13 cellular contexts compared by ENCODE assay signal in genomic region chr6:36897629-36898028, GRCh38. TPM values are rescaled to one million over a fixed set of nuclear protein-coding genes. Genes with fewer than 3 reads are reported as not detected.
DNase-seq lines count a peak whose midpoint lies in the region; ATAC-seq and TF ChIP-seq lines count a peak whose summit lies in the region.
"Had no signal": no experiment of that assay in that cellular context is flagged by ENCODE, and none has a peak within 500 bp of the region (broad histone marks: within the 10 kb centered on the region; RNA-seq: fewer than 3 reads in every experiment).

No MANE protein-coding gene starts in this region.

- TF ChIP-seq CTCF in mammary epithelial cell (conservative IDR thresholded peaks at IDR 0.05 in 1 of 2, IDR thresholded peaks at IDR 0.05 in 1 of 2; ENCODE audit: extremely low read depth in 1 of 2, insufficient read depth in 1 of 2, low read depth in 1 of 2, low read length in 2 of 2) = peak; percentile 15 to 24

- no peak overlapping the region for H3K4me3 ChIP-seq in mammary epithelial cell (replicated peaks in 1 of 3; ENCODE audit: insufficient read depth in 1 of 3, low read depth in 2 of 3, low read length in 3 of 3)
- H3K4me3 ChIP-seq: ovary, vagina had no signal

- H3K36me3 ChIP-seq in mammary epithelial cell (ENCODE audit: insufficient read depth, low read length) = peaks cover 3% of the 10 kb centered on the region
- H3K36me3 ChIP-seq: ovary had no signal

- WGBS in mammary epithelial cell (ENCODE audit: low coverage, missing lambda C conversion rate) = 89% methylated on average over 6 of the region's 6 CpGs

- DNase-seq in ELR (ENCODE audit: low read depth) (peak; percentile 51), NAMALWA (ENCODE audit: low spot score) (peak; percentile 53), mammary epithelial cell (peak; percentile 18), midbrain (lab: John Stamatoyannopoulos, UW) (peak; percentile 11), NCI-H1105 (lab: John Stamatoyannopoulos, UW) (no peak), hippocampal formation (lab: John Stamatoyannopoulos, UW) (no peak)
- no peak for DNase-seq in activated naive CD8-positive, alpha-beta T cell treated with anti-CD3 and anti-CD28 coated beads for 36 hours
- DNase-seq: DMS79 treated with DMSO at 0.1 percent for 48 hours, NCI-H446, ovary had no signal

- no peaks in the 10 kb centered on the region for H3K27me3 Mint-ChIP-seq in activated naive CD8-positive, alpha-beta T cell treated with anti-CD3 and anti-CD28 coated beads for 36 hours
- H3K27me3 Mint-ChIP-seq: activated T-helper 17 cell treated with anti-CD3 and anti-CD28 coated beads, Interleukin-2, amount 50 U/mL, for 72 hours had no signal

- no peak overlapping the region for H2AFZ ChIP-seq in mammary epithelial cell (ENCODE audit: low read depth, low read length)

- H3K9ac ChIP-seq in mammary epithelial cell (ENCODE audit: insufficient read depth, low read length) = no peak overlapping the region

- no peaks in the 10 kb centered on the region for H3K9me3 Mint-ChIP-seq in activated naive CD8-positive, alpha-beta T cell treated with anti-CD3 and anti-CD28 coated beads for 36 hours
- H3K9me3 Mint-ChIP-seq: activated T-helper 17 cell treated with anti-CD3 and anti-CD28 coated beads, Interleukin-2, amount 50 U/mL, for 72 hours had no signal

- H3K27ac Mint-ChIP-seq in activated naive CD8-positive, alpha-beta T cell treated with anti-CD3 and anti-CD28 coated beads for 36 hours = no peak overlapping the region
- H3K27ac Mint-ChIP-seq: activated T-helper 17 cell treated with anti-CD3 and anti-CD28 coated beads, Interleukin-2, amount 50 U/mL, for 72 hours had no signal

- in situ Hi-C loops in mammary epithelial cell (cut with MboI; ENCODE audit: low sequenced_read_pairs in 2 of 2) = loop anchor here (25.0 kb wide), 1 partner anchor 315 kb away; no protein-coding TSS in a partner anchor

- dilution Hi-C loops in mammary epithelial cell (cut with HindIII; ENCODE audit: low sequenced_read_pairs) = no loop called here

- H3K4me1 Mint-ChIP-seq in activated naive CD8-positive, alpha-beta T cell treated with anti-CD3 and anti-CD28 coated beads for 36 hours = peaks cover 3% of the 10 kb centered on the region

- H3K36me3 Mint-ChIP-seq in activated naive CD8-positive, alpha-beta T cell treated with anti-CD3 and anti-CD28 coated beads for 36 hours = peaks cover 10% of the 10 kb centered on the region

- no peaks in the 10 kb centered on the region for H3K27me3 ChIP-seq in mammary epithelial cell (ENCODE audit: insufficient read depth, low read length)
- H3K27me3 ChIP-seq: ovary, vagina had no signal

- no TSS peak for BruUV-seq in mammary epithelial cell (replicated peaks; lab: Mats Ljungman, UMichigan)

- no peaks in the 10 kb centered on the region for H4K20me1 ChIP-seq in mammary epithelial cell (ENCODE audit: insufficient read depth, low read length)

- CTCF ChIA-PET in mammary epithelial cell (lab: Charles Lee; ENCODE audit: low non-redundant PET) = no interaction called here

- H3K4me1 ChIP-seq in mammary epithelial cell (ENCODE audit: insufficient read depth, low read length) = peaks cover 9% of the 10 kb centered on the region
- H3K4me1 ChIP-seq: vagina had no signal

- no peaks in the 10 kb centered on the region for H3K79me2 ChIP-seq in mammary epithelial cell (ENCODE audit: insufficient read depth, low read length)

- no peaks in the 10 kb centered on the region for H3K9me3 ChIP-seq in mammary epithelial cell (replicated peaks; ENCODE audit: insufficient read depth, low read length)
- H3K9me3 ChIP-seq: ovary, vagina had no signal

- H3K4me3 Mint-ChIP-seq in activated naive CD8-positive, alpha-beta T cell treated with anti-CD3 and anti-CD28 coated beads for 36 hours = no peak overlapping the region
- H3K4me3 Mint-ChIP-seq: activated T-helper 17 cell treated with anti-CD3 and anti-CD28 coated beads, Interleukin-2, amount 50 U/mL, for 72 hours had no signal

- ATAC-seq in GM21390 (IDR thresholded peaks at IDR 0.05; ENCODE audit: unreplicated experiment) = no peak
- ATAC-seq: activated T-helper 17 cell treated with anti-CD3 and anti-CD28 coated beads, Interleukin-2, amount 50 U/mL, for 72 hours had no signal

- no peak overlapping the region for H3K4me2 ChIP-seq in mammary epithelial cell (ENCODE audit: insufficient read depth, low read depth, low read length)

- intact Hi-C loops in mammary epithelial cell (cut with micrococcal nuclease) = no loop called here

- H3K27ac ChIP-seq in mammary epithelial cell (ENCODE audit: insufficient read depth, low read depth, low read length) = no peak overlapping the region
- H3K27ac ChIP-seq: ovary, vagina had no signal

RNA-seq across cellular contexts. Expression of gene C6orf89, which starts 11.9 kb away (rescaled TPM):
- total RNA-seq in mammary epithelial cell = 10 to 100 TPM; 34.3 to 42.2 TPM
- 20.7 TPM for polyA plus RNA-seq in mammary epithelial cell
- 23.8 TPM for polyA minus RNA-seq in mammary epithelial cell
- total RNA-seq in activated naive CD8-positive, alpha-beta T cell treated with anti-CD3 and anti-CD28 coated beads for 36 hours = 10 to 100 TPM; 32.1 to 32.7 TPM

RNA-seq across cellular contexts. Expression of gene PPIL1, which starts 23.0 kb away (rescaled TPM):
- total RNA-seq in mammary epithelial cell = 10 to 100 TPM; 24.0 to 33.5 TPM
- polyA plus RNA-seq in mammary epithelial cell = 32.5 TPM
- 24.9 TPM for polyA minus RNA-seq in mammary epithelial cell
- 10 to 100 TPM; 55.1 to 58.4 TPM for total RNA-seq in activated naive CD8-positive, alpha-beta T cell treated with anti-CD3 and anti-CD28 coated beads for 36 hours

RNA-seq across cellular contexts. Expression of gene PI16, which starts 56.9 kb away (rescaled TPM):
- not detected for total RNA-seq in mammary epithelial cell
- polyA plus RNA-seq in mammary epithelial cell = not detected
- polyA minus RNA-seq in mammary epithelial cell = not detected
- under 1 TPM; 0.18 to 0.39 TPM for total RNA-seq in activated naive CD8-positive, alpha-beta T cell treated with anti-CD3 and anti-CD28 coated beads for 36 hours

RNA-seq across cellular contexts. Expression of gene CPNE5, which starts 58.4 kb away (rescaled TPM):
- total RNA-seq in mammary epithelial cell = under 1 TPM in 1 of 2 donors, not detected in 1; 0.31 TPM
- 0.10 TPM for polyA plus RNA-seq in mammary epithelial cell
- polyA minus RNA-seq in mammary epithelial cell = not detected
- 1 to 10 TPM in 1 of 2 experiments, under 1 TPM in 1; 0.72 to 1.2 TPM for total RNA-seq in activated naive CD8-positive, alpha-beta T cell treated with anti-CD3 and anti-CD28 coated beads for 36 hours

Comparison
In these comparisons a context has a peak if more than half of its experiments do, and no peak if none do; other contexts are left out.
1. DNase-seq: peak in ELR (single experiment), NAMALWA (single experiment), mammary epithelial cell (single experiment) and midbrain (single experiment); none in NCI-H1105 (single experiment), hippocampal formation (0 of 2) and activated naive CD8-positive, alpha-beta T cell treated with anti-CD3 and anti-CD28 coated beads for 36 hours (single experiment).